ENCODE assay signal across 20 cellular contexts in genomic region chr17:81650951-81651350, GRCh38. TPM values are rescaled to one million over a fixed set of nuclear protein-coding genes. Genes with fewer than 3 reads are reported as not detected.
A peak's percentile ranks its signal among the peaks of the same experiment; 100 is the strongest.
DNase-seq lines count a peak whose midpoint lies in the region; ATAC-seq, FAIRE-seq and TF ChIP-seq lines count a peak whose summit lies in the region.
"Had no signal": no experiment of that assay in that cellular context is flagged by ENCODE, and none has a peak within 500 bp of the region (broad histone marks: within the 10 kb centered on the region; RNA-seq: fewer than 3 reads in every experiment).

No MANE protein-coding gene starts in this region.

- FAIRE-seq in A549 (lab: Jason Lieb, UNC): no peak

- TF ChIP-seq POLR2A in A549 (IDR thresholded peaks at IDR 0.05; ENCODE audit: low read length): no peak

- TF ChIP-seq EP300 in A549 (IDR thresholded peaks at IDR 0.05): no peak

- H3K4me2 ChIP-seq in A549: peak overlapping the region; percentile 56
- H3K4me2 ChIP-seq: KMS-11 had no signal

- TF ChIP-seq CTCF in A549 (IDR thresholded peaks at IDR 0.05) (no peak), colonic mucosa (IDR thresholded peaks at IDR 0.05) (no peak)

- in situ Hi-C loops in SK-MEL-5 (cut with HindIII; ENCODE audit: low pct_unique_long_range_greater_than_20kb, low sequenced_read_pairs): no loop called here

- H3K27me3 ChIP-seq in colonic mucosa: peaks cover 16% of the 10 kb centered on the region

- H3K4me1 ChIP-seq in A549 (peaks cover 14% of the 10 kb centered on the region), colonic mucosa (no peaks in the 10 kb centered on the region)
- H3K4me1 ChIP-seq: adrenal gland, body of pancreas had no signal

- ATAC-seq in A549: peak; percentile 3 to 10; a peak in 4 of 6 replicates
- ATAC-seq: activated CD8-positive, alpha-beta memory T cell treated with anti-CD3 and anti-CD28 coated beads, Interleukin-2, amount 10 ng/mL, durations not matched to agents 7 days and 5 days; activated T-cell treated with anti-CD3 and anti-CD28 coated beads, Interleukin-2, amount 50 U/mL, for 72 hours; left lung; right cardiac atrium had no signal

- POLR2A ChIA-PET in A549 (lab: Yijun Ruan, JAX): interaction anchor here (0.9 kb wide), 1 partner anchor 9 kb away, joined by 3 read pairs; no protein-coding TSS in a partner anchor

- WGBS in A549 (ENCODE audit: missing lambda C conversion rate): 83% methylated on average over 8 of the region's 9 CpGs

- intact Hi-C loops in posterior vena cava (cut with DNase I) (no loop called here), colonic mucosa (cut with DNase I) (no loop called here)

- CTCF ChIA-PET in A549 (lab: Yijun Ruan, JAX): interaction anchor here (1.2 kb wide), 1 partner anchor 18 kb away, joined by 3 read pairs; no protein-coding TSS in a partner anchor

- H3K9ac ChIP-seq in colonic mucosa (ENCODE audit: low read depth in 2 of 2, low read length in 2 of 2): no peak overlapping the region
- H3K9ac ChIP-seq: KMS-11 had no signal

- H3K4me3 ChIP-seq in A549 (no peak overlapping the region), colonic mucosa (no peak overlapping the region)
- H3K4me3 ChIP-seq: adrenal gland, body of pancreas, left lung, spleen had no signal

- no peaks in the 10 kb centered on the region for H3K36me3 ChIP-seq in colonic mucosa
- H3K36me3 ChIP-seq: adrenal gland, left lung, spleen had no signal

- H3K9me3 ChIP-seq in A549 (no peaks in the 10 kb centered on the region), colonic mucosa (no peaks in the 10 kb centered on the region)
- H3K9me3 ChIP-seq: adrenal gland, body of pancreas, left lung had no signal

- no peak for TF ChIP-seq RAD21 in A549 (conservative IDR thresholded peaks at IDR 0.05 in 1 of 2, IDR thresholded peaks at IDR 0.05 in 1 of 2)

- DNase-seq in A549 (ENCODE audit: low read depth in 1 of 2, low spot score in 1 of 2) (no peak), SK-MEL-5 (ENCODE audit: low read depth, low spot score) (peak; percentile 60), posterior vena cava (ENCODE audit: low spot score) (no peak), colonic mucosa (no peak)
- DNase-seq: activated B cell treated with CpG ODN at 0.5 μM for 24 hours; activated CD4-positive, alpha-beta T cell treated with anti-CD3 and anti-CD28 coated beads, Interleukin-2, amount 50 U/mL, for 1 hour; activated CD8-positive, alpha-beta memory T cell treated with anti-CD3 and anti-CD28 coated beads, Interleukin-2, amount 10 ng/mL, durations not matched to agents 7 days and 5 days; activated naive CD4-positive, alpha-beta T cell treated with Interleukin-2 at 50 U/mL for 16 hours; activated T-cell treated with anti-CD3 and anti-CD28 coated beads, Interleukin-2, amount 50 U/mL, for 72 hours; CD8-positive, alpha-beta memory T cell; NCI-H1417 treated with DMSO at 0.1 percent for 48 hours; spleen; T-helper 1 cell; trophoblast cell had no signal

- H3K27ac ChIP-seq in A549: peak overlapping the region; percentile 68 to 84
- no peak overlapping the region for H3K27ac ChIP-seq in colonic mucosa
- H3K27ac ChIP-seq: body of pancreas, KMS-11, left lung, spleen had no signal

TF ChIP-seq in A549, 52 proteins besides CTCF, POLR2A, EP300 and RAD21:
- TF ChIP-seq CBX8 (IDR thresholded peaks at IDR 0.05): no peak
- TF ChIP-seq HOXB13 (CRISPR knock-in tag; IDR thresholded peaks at IDR 0.05; ENCODE audit: low read depth): no peak
- no peak for TF ChIP-seq MYC (IDR thresholded peaks at IDR 0.05; ENCODE audit: borderline replicate concordance, low read length)
- TF ChIP-seq JUN (IDR thresholded peaks at IDR 0.05): no peak
- TF ChIP-seq POLR2AphosphoS2 (conservative IDR thresholded peaks at IDR 0.05; ENCODE audit: low read length): no peak
- no peak for TF ChIP-seq HOXB5 (CRISPR knock-in tag; IDR thresholded peaks at IDR 0.05)
- TF ChIP-seq JUNB (IDR thresholded peaks at IDR 0.05): no peak
- no peak for TF ChIP-seq KDM5A (IDR thresholded peaks at IDR 0.05)
- TF ChIP-seq HDAC2 (IDR thresholded peaks at IDR 0.05): no peak
- TF ChIP-seq ZSCAN20 (CRISPR knock-in tag; IDR thresholded peaks at IDR 0.05): no peak
- TF ChIP-seq ZC3H11A (IDR thresholded peaks at IDR 0.05): no peak
- TF ChIP-seq HES2 (IDR thresholded peaks at IDR 0.05): no peak
- TF ChIP-seq USF2 (IDR thresholded peaks at IDR 0.05): no peak
- TF ChIP-seq NFE2L2 (conservative IDR thresholded peaks at IDR 0.05; ENCODE audit: low read length): no peak
- no peak for TF ChIP-seq NPAS2 (CRISPR knock-in tag; IDR thresholded peaks at IDR 0.05; ENCODE audit: borderline replicate concordance)
- TF ChIP-seq ESRRA (IDR thresholded peaks at IDR 0.05; ENCODE audit: borderline replicate concordance, low read length): no peak
- TF ChIP-seq CBX2 (IDR thresholded peaks at IDR 0.05; ENCODE audit: borderline replicate concordance, low read depth): no peak

RNA-seq across cellular contexts. Expression of gene PDE6G, which starts 5.4 kb away (rescaled TPM):
- polyA plus RNA-seq in A549 (2011; rRNA removed) (1.0 and 1.2 TPM in 2 replicates), A549 (2017; fragmentation: RNase III; extraction: RNeasy Plus Mini Kit Qiagen cat#74134 plus additional on column Dnase treatment) (0.90 to 2.0 TPM (median 1.2 TPM) in 3 replicates)
- 1.5 and 3.3 TPM in 2 replicates for polyA plus RNA-seq in A549 (2012; cell fraction: cytosol; rRNA removed)
- polyA plus RNA-seq in A549 (2012; cell fraction: nucleus; rRNA removed): 2.0 and 3.5 TPM in 2 replicates
- 1.0 and 3.3 TPM in 2 replicates for polyA minus RNA-seq in A549 (2011; rRNA and poly(A)+ RNA removed)
- total RNA-seq in SK-MEL-5 (2014; rRNA removed; shearing (Covaris generic)): 0.67 TPM in 1 of 2 replicates, not detected in the other
- polyA plus RNA-seq in SK-MEL-5 (2015; cell fraction: cytosol; rRNA removed): not detected in 2 replicates
- not detected in 2 replicates for polyA plus RNA-seq in SK-MEL-5 (2015; cell fraction: nucleus; rRNA removed)
- total RNA-seq in posterior vena cava (not detected), colonic mucosa (not detected)
- total RNA-seq: body of pancreas, G401 had no signal
- polyA plus RNA-seq: right cardiac atrium had no signal

RNA-seq across cellular contexts. Expression of gene TSPAN10, which starts 14.0 kb away (rescaled TPM):
- 1.4 and 1.7 TPM in 2 replicates for polyA plus RNA-seq in A549 (2011; rRNA removed)
- 1.9 and 3.2 TPM in 2 replicates for polyA plus RNA-seq in A549 (2012; cell fraction: cytosol; rRNA removed)
- 6.9 and 10.5 TPM in 2 replicates for polyA plus RNA-seq in A549 (2012; cell fraction: nucleus; rRNA removed)
- 5.4 to 7.1 TPM (median 6.3 TPM) in 3 replicates for polyA plus RNA-seq in A549 (2017; fragmentation: RNase III; extraction: RNeasy Plus Mini Kit Qiagen cat#74134 plus additional on column Dnase treatment)
- 1.3 and 1.4 TPM in 2 replicates for polyA minus RNA-seq in A549 (2011; rRNA and poly(A)+ RNA removed)
- 70.6 and 85.2 TPM in 2 replicates for total RNA-seq in SK-MEL-5 (2014; rRNA removed; shearing (Covaris generic))
- 94.2 and 97.1 TPM in 2 replicates for polyA plus RNA-seq in SK-MEL-5 (2015; cell fraction: cytosol; rRNA removed)
- 42.6 and 70.8 TPM in 2 replicates for polyA plus RNA-seq in SK-MEL-5 (2015; cell fraction: nucleus; rRNA removed)
- total RNA-seq in posterior vena cava: under 1 TPM; 0.14 to 0.51 TPM
- under 1 TPM; 0.25 to 0.32 TPM for total RNA-seq in colonic mucosa

RNA-seq across cellular contexts. Expression of gene NPLOC4, which starts 14.0 kb away (rescaled TPM):
- polyA plus RNA-seq in A549 (2011; rRNA removed) (101 and 130 TPM in 2 replicates), A549 (2017; fragmentation: RNase III; extraction: RNeasy Plus Mini Kit Qiagen cat#74134 plus additional on column Dnase treatment) (91.1 to 98.5 TPM (median 92.2 TPM) in 3 replicates)
- polyA plus RNA-seq in A549 (2012; cell fraction: cytosol; rRNA removed): 115 and 145 TPM in 2 replicates
- polyA plus RNA-seq in A549 (2012; cell fraction: nucleus; rRNA removed): 218 and 236 TPM in 2 replicates
- polyA minus RNA-seq in A549 (2011; rRNA and poly(A)+ RNA removed): 165 and 281 TPM in 2 replicates
- total RNA-seq in SK-MEL-5 (2014; rRNA removed; shearing (Covaris generic)): 139 TPM in 2 replicates
- polyA plus RNA-seq in SK-MEL-5 (2015; cell fraction: cytosol; rRNA removed): 237 and 288 TPM in 2 replicates
- 271 and 306 TPM in 2 replicates for polyA plus RNA-seq in SK-MEL-5 (2015; cell fraction: nucleus; rRNA removed)
- total RNA-seq in posterior vena cava (10 to 100 TPM; 77.7 to 87.3 TPM), colonic mucosa (10 to 100 TPM; 69.8 to 74.1 TPM)

RNA-seq across cellular contexts. Expression of gene OXLD1, which starts 15.5 kb away (rescaled TPM):
- 34.6 and 38.7 TPM in 2 replicates for polyA plus RNA-seq in A549 (2011; rRNA removed)
- polyA plus RNA-seq in A549 (2012; cell fraction: cytosol; rRNA removed): 109 and 124 TPM in 2 replicates
- polyA plus RNA-seq in A549 (2012; cell fraction: nucleus; rRNA removed): 94.2 and 127 TPM in 2 replicates
- polyA plus RNA-seq in A549 (2017; fragmentation: RNase III; extraction: RNeasy Plus Mini Kit Qiagen cat#74134 plus additional on column Dnase treatment): 43.9 to 47.7 TPM (median 47.1 TPM) in 3 replicates
- polyA minus RNA-seq in A549 (2011; rRNA and poly(A)+ RNA removed): 7.2 and 7.7 TPM in 2 replicates
- total RNA-seq in SK-MEL-5 (2014; rRNA removed; shearing (Covaris generic)): 96.8 and 106 TPM in 2 replicates
- polyA plus RNA-seq in SK-MEL-5 (2015; cell fraction: cytosol; rRNA removed): 175 and 176 TPM in 2 replicates
- polyA plus RNA-seq in SK-MEL-5 (2015; cell fraction: nucleus; rRNA removed): 536 and 646 TPM in 2 replicates
- 10 to 100 TPM; 18.0 to 21.2 TPM for total RNA-seq in posterior vena cava
- 10 to 100 TPM; 21.7 to 42.8 TPM for total RNA-seq in colonic mucosa

RNA-seq across cellular contexts. Expression of gene CCDC137, which starts 15.6 kb away (rescaled TPM):
- 16.6 and 22.6 TPM in 2 replicates for polyA plus RNA-seq in A549 (2011; rRNA removed)
- 53.4 and 55.6 TPM in 2 replicates for polyA plus RNA-seq in A549 (2012; cell fraction: cytosol; rRNA removed)
- polyA plus RNA-seq in A549 (2012; cell fraction: nucleus; rRNA removed): 43.4 and 48.9 TPM in 2 replicates
- polyA plus RNA-seq in A549 (2017; fragmentation: RNase III; extraction: RNeasy Plus Mini Kit Qiagen cat#74134 plus additional on column Dnase treatment): 55.0 to 59.7 TPM (median 55.6 TPM) in 3 replicates
- 5.5 TPM in 2 replicates for polyA minus RNA-seq in A549 (2011; rRNA and poly(A)+ RNA removed)
- total RNA-seq in SK-MEL-5 (2014; rRNA removed; shearing (Covaris generic)): 52.0 and 56.8 TPM in 2 replicates
- polyA plus RNA-seq in SK-MEL-5 (2015; cell fraction: cytosol; rRNA removed): 55.8 and 57.3 TPM in 2 replicates
- 40.3 and 45.4 TPM in 2 replicates for polyA plus RNA-seq in SK-MEL-5 (2015; cell fraction: nucleus; rRNA removed)
- 1 to 10 TPM; 8.5 to 9.9 TPM for total RNA-seq in posterior vena cava
- total RNA-seq in colonic mucosa: 10 to 100 TPM; 13.7 to 41.1 TPM

Comparison
In these comparisons a context has a peak if more than half of its experiments do, and no peak if none do; other contexts are left out.
1. RNA of gene TSPAN10, which starts 14.0 kb away (total RNA-seq): 70.6 to 85.2 TPM in SK-MEL-5; 0.14 to 0.51 TPM in posterior vena cava and 0.25 to 0.32 TPM in colonic mucosa; every median in the first group is over 10 times any median in the second.